8 cellular contexts compared by ENCODE assay signal in the genomic region with DNA sequence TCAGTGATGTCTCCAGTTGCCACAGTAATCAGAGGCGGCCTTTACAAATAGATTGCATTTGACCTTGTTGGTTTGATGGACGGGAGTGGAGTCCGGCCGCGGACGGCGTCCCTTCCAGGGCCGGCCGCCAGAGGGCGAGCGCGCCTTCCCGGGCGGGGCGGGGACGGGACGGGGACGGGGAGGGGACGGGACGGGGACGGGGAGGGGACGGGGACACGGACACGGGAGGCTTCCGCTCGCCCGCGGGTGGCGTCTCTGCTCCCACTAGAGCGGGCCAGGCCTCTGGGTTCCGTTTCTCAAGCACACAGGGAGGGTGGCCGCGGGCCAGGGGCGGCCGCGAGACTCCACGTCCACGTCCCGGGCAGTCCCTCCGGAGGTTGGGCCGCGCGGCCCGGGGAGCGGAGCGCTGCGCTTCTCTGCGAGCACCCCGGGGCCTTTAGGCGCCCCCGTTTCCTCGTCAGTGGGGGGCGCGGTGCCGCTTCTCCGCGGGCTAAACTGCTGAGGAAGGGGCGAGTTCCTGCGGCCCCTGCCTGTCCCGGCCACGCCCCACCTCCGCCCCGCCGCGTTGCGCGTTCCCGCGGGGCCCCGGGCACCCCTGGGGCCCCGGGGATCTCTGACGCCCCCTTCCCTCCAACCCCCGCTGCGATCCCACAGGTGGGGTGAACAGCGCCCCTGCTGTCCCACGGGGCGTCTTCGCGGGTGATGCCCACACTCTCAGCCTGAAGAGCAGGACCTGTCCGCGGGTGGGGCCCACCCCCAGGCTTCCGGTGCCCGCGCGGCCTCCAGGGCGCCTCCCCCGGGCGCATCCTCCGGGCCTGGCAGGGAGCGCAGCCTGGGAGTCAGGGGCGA.
DNase-seq lines count a peak whose midpoint lies in the region; ATAC-seq and TF ChIP-seq lines count a peak whose summit lies in the region.

No MANE protein-coding gene starts in this region.

- 1 to 2% methylated on average over 66 to 91 of the region's 91 CpGs for WGBS in esophagus, 2 donors

- H3K4me3 ChIP-seq in AG10803 (ENCODE audit: low read length) = peak overlapping the region; percentile 55
- peak overlapping the region; percentile 53 to 70 for H3K4me3 ChIP-seq in esophagus (ENCODE audit: low read depth in 1 of 2, low read length in 2 of 2)
- peak overlapping the region; percentile 56 to 57 for H3K4me3 ChIP-seq in muscle layer of colon (ENCODE audit: low read depth in 1 of 2, low read length in 2 of 2)

- H3K36me3 ChIP-seq in KOPT-K1 (ENCODE audit: insufficient read depth, low read length) (no peaks in the 10 kb centered on the region), esophagus (ENCODE audit: control insufficient read depth in 2 of 2, insufficient read depth in 2 of 2, low read length in 1 of 2) (no peaks in the 10 kb centered on the region), muscle layer of colon (ENCODE audit: insufficient read depth, low read length) (no peaks in the 10 kb centered on the region)

- no peaks in the 10 kb centered on the region for H3K27me3 ChIP-seq in esophagus (ENCODE audit: control insufficient read depth in 1 of 2, insufficient read depth in 2 of 2, low read length in 2 of 2)
- no peaks in the 10 kb centered on the region for H3K27me3 ChIP-seq in muscle layer of colon (ENCODE audit: control insufficient read depth in 1 of 2, insufficient read depth in 2 of 2, low read length in 2 of 2)

- peak overlapping the region; percentile 17 for H3K9ac ChIP-seq in muscle layer of colon (ENCODE audit: low read length)

- no peaks in the 10 kb centered on the region for H3K9me3 ChIP-seq in KOPT-K1 (ENCODE audit: insufficient read depth, low read length, poor library complexity, severe bottlenecking)
- peaks cover 0 to 4% of the 10 kb centered on the region in 2 donors for H3K9me3 ChIP-seq in esophagus (ENCODE audit: control insufficient read depth in 2 of 2, insufficient read depth in 1 of 2, low read depth in 1 of 2, low read length in 1 of 2)
- H3K9me3 ChIP-seq in muscle layer of colon (ENCODE audit: low read length) = no peaks in the 10 kb centered on the region

- H3K27ac ChIP-seq in KOPT-K1 (ENCODE audit: low read depth, low read length, poor library complexity, severe bottlenecking) = peak overlapping the region; percentile 37
- peak overlapping the region; percentile 6 to 65 for H3K27ac ChIP-seq in esophagus (ENCODE audit: low read depth in 2 of 2, low read length in 1 of 2)
- no peak overlapping the region for H3K27ac ChIP-seq in muscle layer of colon (ENCODE audit: low read depth, low read length)

- DNase-seq in AG10803 (ENCODE audit: low read depth) = peak; percentile 29
- DNase-seq in activated CD8-positive, alpha-beta memory T cell treated with anti-CD3 and anti-CD28 coated beads, Interleukin-2, amount 50 U/mL, for 48 hours = peak; percentile 92
- DNase-seq in stimulated activated CD8-positive, alpha-beta memory T cell treated with anti-CD3 and anti-CD28 coated beads, Interleukin-7, amount 100 ng/mL, for 4 hours (ENCODE audit: low read depth in 2 of 2) = peak; percentile 28 to 65
- no peak for DNase-seq in NCI-H2081 treated with DMSO at 0.1 percent for 48 hours (lab: John Stamatoyannopoulos, UW)

- TF ChIP-seq CTCF in AG10803 (conservative IDR thresholded peaks at IDR 0.05; ENCODE audit: low read length) = peak; percentile 52

- ATAC-seq in GM19395 (IDR thresholded peaks at IDR 0.05; ENCODE audit: unreplicated experiment) = peak; percentile 56

- H3K4me1 ChIP-seq in esophagus (ENCODE audit: control insufficient read depth in 2 of 2, insufficient read depth in 2 of 2, low read length in 1 of 2) (peaks cover 0 to 6% of the 10 kb centered on the region in 2 donors), muscle layer of colon (ENCODE audit: insufficient read depth, low read length) (peaks cover 6% of the 10 kb centered on the region)
